1 cellular context compared by ENCODE assay signal in genomic region chr18:61894751-61895524, GRCh38.
TF ChIP-seq lines count a peak whose summit lies in the region.

No MANE protein-coding gene starts in this region.

TF ChIP-seq in GM23338, 12 proteins besides CTCF, POLR2A, EP300 and RAD21 (continued from another document):
- TF ChIP-seq ZNF462 (CRISPR knock-in tag; IDR thresholded peaks at IDR 0.05) (no peak), ZNF331 (CRISPR knock-in tag; IDR thresholded peaks at IDR 0.05; ENCODE audit: low read depth) (no peak), ZNF114 (CRISPR knock-in tag; IDR thresholded peaks at IDR 0.05) (no peak)
TF ChIP-seq in GM23338: peak in this region for 0.
